In the genomic region with DNA sequence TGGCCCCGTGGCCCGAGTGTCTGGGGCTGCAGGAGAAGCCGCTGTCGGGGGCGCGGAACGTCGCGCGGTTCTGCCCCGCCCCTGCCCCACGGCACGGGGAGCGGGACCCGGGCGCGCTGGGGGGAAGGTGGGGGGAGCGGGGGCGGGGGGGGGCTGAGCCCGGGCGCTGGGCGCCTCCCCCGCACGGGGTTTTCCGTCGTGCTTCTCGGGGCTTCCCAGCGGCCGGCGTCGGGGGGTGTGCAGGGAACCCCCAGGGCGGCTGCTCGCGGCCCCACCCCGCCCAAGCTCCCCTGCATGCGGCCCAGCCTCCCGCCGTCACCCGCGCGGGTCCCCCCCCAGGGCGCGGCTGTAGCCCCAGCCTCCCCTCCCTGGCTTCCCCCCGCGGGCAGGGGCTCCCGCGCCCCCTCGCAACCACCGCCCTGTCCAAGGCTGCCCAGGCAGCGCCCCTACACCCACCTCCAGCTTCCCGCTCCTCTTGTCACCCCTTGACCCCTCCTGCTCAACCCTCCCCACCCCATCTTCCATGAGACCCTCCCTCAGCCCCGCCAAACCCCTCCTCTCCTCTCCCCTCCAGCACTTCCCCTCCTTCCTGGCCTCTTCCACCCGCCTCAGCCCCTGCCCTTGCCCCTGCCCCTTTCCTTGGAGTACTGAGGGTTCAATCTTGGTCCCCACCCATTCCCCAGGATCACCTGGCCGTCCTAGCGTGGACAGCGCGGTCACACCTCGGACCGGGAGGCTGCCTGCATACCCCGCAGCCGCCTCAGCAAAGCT, we compare ENCODE assay signal across 8 cellular contexts. TPM values are rescaled to one million over a fixed set of nuclear protein-coding genes. Genes with fewer than 3 reads are reported as not detected.
DNase-seq lines count a peak whose midpoint lies in the region; ATAC-seq and TF ChIP-seq lines count a peak whose summit lies in the region.

No MANE protein-coding gene starts in this region.

- no peak overlapping the region for H3K9ac ChIP-seq in HUES6 (ENCODE audit: low read length)

- H3K4me3 ChIP-seq in HUES6 (ENCODE audit: low read depth, low read length) (peak overlapping the region; percentile 37), mucosa of descending colon (no peak overlapping the region)

- intact Hi-C loops in mucosa of descending colon (cut with DNase I, micrococcal nuclease): no loop called here

- H3K4me1 ChIP-seq in HUES6 (ENCODE audit: control insufficient read depth, insufficient read depth, low read length) (peaks cover 32% of the 10 kb centered on the region), mucosa of descending colon (ENCODE audit: low read depth) (peaks cover 13% of the 10 kb centered on the region)

- no peak for TF ChIP-seq CTCF in mucosa of descending colon (IDR thresholded peaks at IDR 0.05)

- no peak overlapping the region for H3K27ac ChIP-seq in HUES6 (ENCODE audit: low read depth, low read length)

- ATAC-seq in mucosa of descending colon (no peak), GM21447 (IDR thresholded peaks at IDR 0.05; ENCODE audit: unreplicated experiment) (no peak), HG03521 (IDR thresholded peaks at IDR 0.05; ENCODE audit: unreplicated experiment) (no peak)

- H3K9me3 ChIP-seq in HUES6 (ENCODE audit: control insufficient read depth, insufficient read depth, low read depth, low read length) (no peaks in the 10 kb centered on the region), mucosa of descending colon (no peaks in the 10 kb centered on the region)

- peaks cover 67% of the 10 kb centered on the region for H3K27me3 ChIP-seq in HUES6 (ENCODE audit: control insufficient read depth, insufficient read depth, low read length)

- H3K36me3 ChIP-seq in HUES6 (ENCODE audit: control insufficient read depth, insufficient read depth, low read length) (no peaks in the 10 kb centered on the region), mucosa of descending colon (ENCODE audit: low read depth) (no peaks in the 10 kb centered on the region)

- DNase-seq in 8988T (peak; percentile 7), activated gamma-delta T cell treated with Interleukin-2 at 50 U/mL for 16 hours (peak; percentile 50), mucosa of descending colon (peak in 2 of 3 donors; percentile 25 to 51), NCI-H1694 (lab: John Stamatoyannopoulos, UW) (no peak), DMS79 (lab: John Stamatoyannopoulos, UW) (no peak)

RNA-seq across cellular contexts. Expression of a gene that starts 1.7 kb away (rescaled TPM):
- under 1 TPM in 2 of 3 donors, not detected in 1; 0.09 to 0.43 TPM for total RNA-seq in mucosa of descending colon

RNA-seq across cellular contexts. Expression of a gene that starts 47.2 kb away (rescaled TPM):
- total RNA-seq in mucosa of descending colon: not detected

RNA-seq across cellular contexts. Expression of a gene that starts 50.3 kb away (rescaled TPM):
- 100 to 1,000 TPM in 1 of 3 donors, 10 to 100 TPM in 2; 56.4 to 106 (median 58.7) TPM for total RNA-seq in mucosa of descending colon

Comparison
In these comparisons a context has a peak if more than half of its experiments do, and no peak if none do; other contexts are left out.
1. DNase-seq: peak in 8988T (single experiment), activated gamma-delta T cell treated with Interleukin-2 at 50 U/mL for 16 hours (single experiment) and mucosa of descending colon (2 of 3); none in NCI-H1694 (single experiment) and DMS79 (single experiment).